Comparison of ENCODE assay signal across 8 cellular contexts in genomic region chr12:89040146-89040964, GRCh38.
A peak's percentile ranks its signal among the peaks of the same experiment; 100 is the strongest.
DNase-seq lines count a peak whose midpoint lies in the region; ATAC-seq and FAIRE-seq lines count a peak whose summit lies in the region.

No MANE protein-coding gene starts in this region.

- peak; percentile 32 for DNase-seq in activated CD4-positive, alpha-beta T cell treated with anti-CD3 and anti-CD28 coated beads for 1 hour
- DNase-seq in effector CD4-positive, alpha-beta T cell, result peak; percentile 26
- peak; percentile 33 to 59 for DNase-seq in stimulated activated CD8-positive, alpha-beta memory T cell treated with anti-CD3 and anti-CD28 coated beads, Interleukin-4, amount 100 ng/mL, for 4 hours (ENCODE audit: low read depth in 2 of 2, low spot score in 1 of 2)
- no peak for DNase-seq in NCI-H1694 treated with DMSO at 0.1 percent for 48 hours (lab: John Stamatoyannopoulos, UW)
- DNase-seq in RCC 7860 (ENCODE audit: low spot score), result no peak

- peak; percentile 99 for ATAC-seq in GM19463 (IDR thresholded peaks at IDR 0.05; ENCODE audit: unreplicated experiment)
- ATAC-seq in HG03460 (IDR thresholded peaks at IDR 0.05; ENCODE audit: unreplicated experiment), result peak; percentile 99

- H3K9me3 ChIP-seq in BLaER1 treated with 17β-estradiol and CSF1 and Interleukin-3, amounts not matched to agents 10 nM and 100 nM (replicated peaks in 1 of 11), result no peaks in the 10 kb centered on the region

- peak overlapping the region in 1 of 11 experiments; percentile 5; a peak in 1 of 22 replicates for H3K9ac ChIP-seq in BLaER1 treated with 17β-estradiol and CSF1 and Interleukin-3, amounts not matched to agents 10 nM and 100 nM

- H3K36me3 ChIP-seq in BLaER1 treated with 17β-estradiol and CSF1 and Interleukin-3, amounts not matched to agents 10 nM and 100 nM, result no peaks in the 10 kb centered on the region

- no peak for FAIRE-seq in RCC 7860 (lab: Jason Lieb, UNC)

- no peaks in the 10 kb centered on the region for H3K27me3 ChIP-seq in BLaER1 treated with 17β-estradiol and CSF1 and Interleukin-3, amounts not matched to agents 10 nM and 100 nM

- H3K27ac ChIP-seq in BLaER1 treated with 17β-estradiol and CSF1 and Interleukin-3, amounts not matched to agents 10 nM and 100 nM, result peak overlapping the region in 9 of 11 experiments; percentile 9 to 62 (median 28); a peak in 13 of 22 replicates

- peak overlapping the region; percentile 61 to 83 (median 73) for H3K4me2 ChIP-seq in BLaER1 treated with 17β-estradiol and CSF1 and Interleukin-3, amounts not matched to agents 10 nM and 100 nM

- H4K20me1 ChIP-seq in BLaER1 treated with 17β-estradiol and CSF1 and Interleukin-3, amounts not matched to agents 10 nM and 100 nM, result no peaks in the 10 kb centered on the region

- H3K4me3 ChIP-seq in BLaER1 treated with 17β-estradiol and CSF1 and Interleukin-3, amounts not matched to agents 10 nM and 100 nM, result no peak overlapping the region

- H3K4me1 ChIP-seq in BLaER1 treated with 17β-estradiol and CSF1 and Interleukin-3, amounts not matched to agents 10 nM and 100 nM, result peaks cover 16 to 30% (median 25%) of the 10 kb centered on the region in 10 experiments

Comparison
In these comparisons a context has a peak if more than half of its experiments do, and no peak if none do; other contexts are left out.
1. DNase-seq: peak in activated CD4-positive, alpha-beta T cell treated with anti-CD3 and anti-CD28 coated beads for 1 hour (single experiment), effector CD4-positive, alpha-beta T cell (single experiment) and stimulated activated CD8-positive, alpha-beta memory T cell treated with anti-CD3 and anti-CD28 coated beads, Interleukin-4, amount 100 ng/mL, for 4 hours (2 of 2); none in NCI-H1694 treated with DMSO at 0.1 percent for 48 hours (single experiment) and RCC 7860 (single experiment).